ENCODE assay signal across 6 cellular contexts in the genomic region with DNA sequence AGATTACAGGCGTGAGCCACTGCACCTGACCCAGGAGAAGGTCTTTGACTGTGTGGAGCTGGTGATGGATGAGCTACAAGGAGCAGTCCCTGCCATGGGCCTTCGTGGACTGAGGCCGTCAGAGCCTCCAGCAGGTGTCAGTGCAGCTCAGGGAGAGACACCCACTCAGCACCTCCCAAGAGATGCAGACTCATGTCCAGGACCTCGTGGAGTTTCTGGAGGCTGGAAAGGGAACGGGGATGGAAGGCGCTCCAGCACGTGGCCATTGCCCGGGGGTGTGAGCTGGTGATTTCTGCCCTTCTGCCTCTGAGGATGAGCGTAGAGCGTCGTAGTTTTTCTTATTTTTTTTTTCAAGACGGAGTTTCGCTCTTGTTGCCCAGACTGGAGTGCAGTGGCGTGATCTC. TPM values are rescaled to one million over a fixed set of nuclear protein-coding genes. Genes with fewer than 3 reads are reported as not detected.
DNase-seq lines count a peak whose midpoint lies in the region; ATAC-seq, FAIRE-seq and TF ChIP-seq lines count a peak whose summit lies in the region.

No MANE protein-coding gene starts in this region.

- TF ChIP-seq CTCF in bronchial epithelial cell (IDR thresholded peaks at IDR 0.05; ENCODE audit: insufficient read depth, low read length, severe bottlenecking) (peak; percentile 88), retinal pigment epithelial cell (conservative IDR thresholded peaks at IDR 0.05; ENCODE audit: low read depth, low read length) (peak; percentile 73)

- ATAC-seq in GM18519 (IDR thresholded peaks at IDR 0.05; ENCODE audit: low FRiP score, unreplicated experiment) = no peak

- H3K4me3 ChIP-seq in bronchial epithelial cell (ENCODE audit: low read depth, low read length) (no peak overlapping the region), retinal pigment epithelial cell (ENCODE audit: low read length) (no peak overlapping the region)

- H3K36me3 ChIP-seq in bronchial epithelial cell (ENCODE audit: control insufficient read depth, insufficient read depth, low read length) = peaks cover 3% of the 10 kb centered on the region

- DNase-seq in Daoy (ENCODE audit: low read depth) (peak; percentile 83), NCI-H146 (lab: John Stamatoyannopoulos, UW) (peak; percentile 69), bronchial epithelial cell (ENCODE audit: low read depth) (peak; percentile 65), retinal pigment epithelial cell (ENCODE audit: low read depth) (no peak), T1000 (lab: John Stamatoyannopoulos, UW) (no peak)

- FAIRE-seq in bronchial epithelial cell (lab: Jason Lieb, UNC) = no peak

- H3K27me3 ChIP-seq in bronchial epithelial cell (ENCODE audit: control insufficient read depth, insufficient read depth, low read length) = no peaks in the 10 kb centered on the region

RNA-seq across cellular contexts. Expression of a gene that starts 9.5 kb away (rescaled TPM):
- 13.4 and 18.7 TPM in 2 replicates for total RNA-seq in Daoy (2014; rRNA removed; shearing (Covaris generic))
- total RNA-seq in bronchial epithelial cell = 18.7 and 25.0 TPM in 2 replicates

RNA-seq across cellular contexts. Expression of a gene that starts 15.1 kb away (rescaled TPM):
- total RNA-seq in Daoy (2014; rRNA removed; shearing (Covaris generic)) = 3.5 and 10.0 TPM in 2 replicates
- total RNA-seq in bronchial epithelial cell = 3.4 and 14.5 TPM in 2 replicates

RNA-seq across cellular contexts. Expression of a gene that starts 31.9 kb away (rescaled TPM):
- 62.2 and 74.7 TPM in 2 replicates for total RNA-seq in Daoy (2014; rRNA removed; shearing (Covaris generic))
- 59.8 and 67.9 TPM in 2 replicates for total RNA-seq in bronchial epithelial cell

RNA-seq across cellular contexts. Expression of a gene that starts 35.9 kb away (rescaled TPM):
- total RNA-seq in Daoy (2014; rRNA removed; shearing (Covaris generic)) = not detected in 2 replicates
- not detected in 2 replicates for total RNA-seq in bronchial epithelial cell

RNA-seq across cellular contexts. Expression of a gene that starts 45.9 kb away (rescaled TPM):
- total RNA-seq in Daoy (2014; rRNA removed; shearing (Covaris generic)) = 294 and 321 TPM in 2 replicates
- 82.7 and 193 TPM in 2 replicates for total RNA-seq in bronchial epithelial cell

Comparison
In these comparisons a context has a peak if more than half of its experiments do, and no peak if none do; other contexts are left out.
1. DNase-seq: peak in Daoy (single experiment), NCI-H146 (single experiment) and bronchial epithelial cell (single experiment); none in retinal pigment epithelial cell (single experiment) and T1000 (single experiment).